In genomic region chr1:15696956-15697521, GRCh38 we compare ENCODE assay signal across 8 cellular contexts. TPM values are rescaled to one million over a fixed set of nuclear protein-coding genes. Genes with fewer than 3 reads are reported as not detected.
DNase-seq lines count a peak whose midpoint lies in the region; ATAC-seq and TF ChIP-seq lines count a peak whose summit lies in the region.

No MANE protein-coding gene starts in this region.

- CTCF ChIA-PET in Caco-2 (lab: Charles Lee): no interaction called here

- no peaks in the 10 kb centered on the region for H3K27me3 ChIP-seq in Caco-2 (replicated peaks; ENCODE audit: control insufficient read depth, insufficient read depth, low read length)

- no peaks in the 10 kb centered on the region for H3K4me1 ChIP-seq in Caco-2

- no peaks in the 10 kb centered on the region for H3K9me3 ChIP-seq in Caco-2

- no TSS peak for BruUV-seq in Caco-2 (replicated peaks; lab: Mats Ljungman, UMichigan)

- TF ChIP-seq CTCF in chondrocyte (IDR thresholded peaks at IDR 0.05): no peak
- no peak for TF ChIP-seq CTCF in progenitor cell of endocrine pancreas (IDR thresholded peaks at IDR 0.05; ENCODE audit: unreplicated experiment)
- TF ChIP-seq CTCF in Caco-2 (IDR thresholded peaks at IDR 0.05; ENCODE audit: insufficient read depth in 1 of 2, low read depth in 1 of 2, low read length in 1 of 2, severe bottlenecking in 1 of 2, unreplicated experiment in 1 of 2): no peak

- intact Hi-C loops in Caco-2 (cut with micrococcal nuclease; ENCODE audit: unreplicated experiment): no loop called here

- ATAC-seq in GM18873 (IDR thresholded peaks at IDR 0.05; ENCODE audit: low FRiP score, unreplicated experiment) (peak; percentile 77), HG02870 (IDR thresholded peaks at IDR 0.05; ENCODE audit: unreplicated experiment) (peak; percentile 87)

- POLR2A ChIA-PET in Caco-2 (lab: Charles Lee): interaction anchor here (0.6 kb wide), 1 partner anchor 81 kb away, joined by 3 read pairs; no protein-coding TSS in a partner anchor

- no peak overlapping the region for H3K4me3 ChIP-seq in Caco-2 (ENCODE audit: low read depth, low read length)

- peaks cover 22% of the 10 kb centered on the region for H3K4me1 Mint-ChIP-seq in chondrocyte (ENCODE audit: low read depth)
- H3K4me1 Mint-ChIP-seq in progenitor cell of endocrine pancreas (ENCODE audit: low read depth): no peaks in the 10 kb centered on the region
- no peaks in the 10 kb centered on the region for H3K4me1 Mint-ChIP-seq in Caco-2 (ENCODE audit: low read depth, unreplicated experiment)

- TF ChIP-seq POLR2A in Raji (IDR thresholded peaks at IDR 0.05; ENCODE audit: insufficient read depth, low read depth, low read length): peak; percentile 49

- H3K27me3 Mint-ChIP-seq in chondrocyte (ENCODE audit: low read depth): no peaks in the 10 kb centered on the region
- no peaks in the 10 kb centered on the region for H3K27me3 Mint-ChIP-seq in progenitor cell of endocrine pancreas
- H3K27me3 Mint-ChIP-seq in Caco-2 (ENCODE audit: insufficient read depth, unreplicated experiment): no peaks in the 10 kb centered on the region

- H3K36me3 Mint-ChIP-seq in chondrocyte (ENCODE audit: low read depth) (peaks cover 4% of the 10 kb centered on the region), progenitor cell of endocrine pancreas (ENCODE audit: insufficient read depth) (peaks cover 4% of the 10 kb centered on the region), Caco-2 (ENCODE audit: insufficient read depth, unreplicated experiment) (no peaks in the 10 kb centered on the region)

- no peak for DNase-seq in chondrocyte (ENCODE audit: low spot score)
- no peak for DNase-seq in progenitor cell of endocrine pancreas (ENCODE audit: low spot score, unreplicated experiment)
- no peak for DNase-seq in retina
- no peak for DNase-seq in NCI-H1694 (lab: John Stamatoyannopoulos, UW)
- no peak for DNase-seq in Caco-2

- H3K36me3 ChIP-seq in Caco-2 (ENCODE audit: control insufficient read depth, insufficient read depth, low read length): no peaks in the 10 kb centered on the region

- H3K27ac Mint-ChIP-seq in chondrocyte (ENCODE audit: unreplicated experiment) (peak overlapping the region; percentile 76), progenitor cell of endocrine pancreas (peak overlapping the region; percentile 84), Caco-2 (ENCODE audit: unreplicated experiment) (no peak overlapping the region)

- H3K4me3 Mint-ChIP-seq in chondrocyte (ENCODE audit: unreplicated experiment) (no peak overlapping the region), progenitor cell of endocrine pancreas (ENCODE audit: low read depth) (no peak overlapping the region), Caco-2 (ENCODE audit: unreplicated experiment) (no peak overlapping the region)

- H3K9me3 Mint-ChIP-seq in chondrocyte (ENCODE audit: low read depth): no peaks in the 10 kb centered on the region
- H3K9me3 Mint-ChIP-seq in progenitor cell of endocrine pancreas (ENCODE audit: low read depth): no peaks in the 10 kb centered on the region
- no peaks in the 10 kb centered on the region for H3K9me3 Mint-ChIP-seq in Caco-2 (ENCODE audit: unreplicated experiment)

RNA-seq across cellular contexts. Expression of gene PLEKHM2, which starts 12.9 kb away (rescaled TPM):
- 63.6 to 68.3 TPM (median 66.0 TPM) in 3 replicates for total RNA-seq in chondrocyte
- total RNA-seq in progenitor cell of endocrine pancreas: 60.1 and 70.4 TPM in 2 replicates
- 33.3 and 38.6 TPM in 2 replicates for total RNA-seq in Caco-2 (2022)

RNA-seq across cellular contexts. Expression of gene SLC25A34, which starts 39.0 kb away (rescaled TPM):
- total RNA-seq in chondrocyte (0.90 to 1.9 TPM (median 1.3 TPM) in 3 replicates), progenitor cell of endocrine pancreas (5.5 and 6.0 TPM in 2 replicates), Caco-2 (2022) (0.49 and 1.1 TPM in 2 replicates)

RNA-seq across cellular contexts. Expression of gene TMEM82, which starts 45.3 kb away (rescaled TPM):
- total RNA-seq in chondrocyte: not detected in 3 replicates
- total RNA-seq in progenitor cell of endocrine pancreas: 0.44 and 1.4 TPM in 2 replicates
- total RNA-seq in Caco-2 (2022): 2.7 and 3.5 TPM in 2 replicates
